In the genomic region with DNA sequence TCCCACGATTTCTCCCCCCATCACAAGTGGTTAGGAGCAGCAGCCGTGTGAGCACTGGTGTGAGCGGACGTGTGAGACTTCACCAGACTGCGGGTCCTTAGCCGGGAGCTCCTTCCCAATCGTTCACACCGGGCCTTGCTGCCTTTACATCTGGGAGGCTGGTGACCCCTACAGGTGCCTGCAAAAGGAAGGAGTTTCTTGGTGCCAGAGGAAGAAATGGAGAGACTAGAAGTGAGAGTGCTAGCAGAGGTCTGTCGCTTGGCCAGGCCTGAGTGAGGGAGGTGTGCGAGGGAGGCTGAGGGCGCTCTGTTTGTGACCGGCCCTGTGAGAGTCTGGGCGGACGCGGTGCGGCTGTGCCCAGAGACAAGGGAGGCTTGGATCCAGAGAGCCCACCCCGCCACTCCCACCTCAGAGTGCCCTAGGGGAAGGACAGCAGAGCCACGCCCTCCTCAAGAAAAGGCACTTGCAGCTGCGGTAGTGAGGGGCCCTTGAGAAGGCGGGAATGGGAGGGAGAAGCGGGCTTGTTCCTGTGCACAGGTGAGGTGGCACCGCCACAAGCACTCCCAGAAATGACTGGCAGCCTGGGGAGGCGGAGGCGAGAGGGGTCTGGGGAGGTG, we compare ENCODE assay signal across 8 cellular contexts. TPM values are rescaled to one million over a fixed set of nuclear protein-coding genes. Genes with fewer than 3 reads are reported as not detected.
A peak's percentile ranks its signal among the peaks of the same experiment; 100 is the strongest.
DNase-seq lines count a peak whose midpoint lies in the region; ATAC-seq and TF ChIP-seq lines count a peak whose summit lies in the region.

No MANE protein-coding gene starts in this region.

- H3K27ac ChIP-seq in KOPT-K1 (ENCODE audit: low read depth, low read length, poor library complexity, severe bottlenecking) (peak overlapping the region; percentile 24), mesenchymal stem cell (ENCODE audit: low read length, poor library complexity, severe bottlenecking) (no peak overlapping the region)

- peak overlapping the region; percentile 41 for H4K91ac ChIP-seq in mesenchymal stem cell (ENCODE audit: low read length)

- H3K4ac ChIP-seq in mesenchymal stem cell (ENCODE audit: low read depth in 1 of 2, low read length in 2 of 2) = no peak overlapping the region

- H2BK15ac ChIP-seq in mesenchymal stem cell (ENCODE audit: low read depth, poor library complexity, severe bottlenecking) = no peak overlapping the region

- peaks cover 0 to 6% of the 10 kb centered on the region in 2 donors for H3K36me3 Mint-ChIP-seq in CD14-positive monocyte

- H3K4me1 Mint-ChIP-seq in CD14-positive monocyte = peaks cover 58% of the 10 kb centered on the region

- H3K27me3 Mint-ChIP-seq in CD14-positive monocyte (ENCODE audit: low read depth in 3 of 3) = peaks cover 23 to 34% (median 25%) of the 10 kb centered on the region in 3 donors

- no peaks in the 10 kb centered on the region for H3K36me3 ChIP-seq in KOPT-K1 (ENCODE audit: insufficient read depth, low read length)
- H3K36me3 ChIP-seq in mesenchymal stem cell (ENCODE audit: control insufficient read depth in 1 of 2, insufficient read depth in 2 of 2, low read depth in 1 of 2, low read length in 2 of 2) = no peaks in the 10 kb centered on the region

- H3K23ac ChIP-seq in mesenchymal stem cell (ENCODE audit: low read length in 2 of 2) = no peak overlapping the region

- H4K8ac ChIP-seq in mesenchymal stem cell (ENCODE audit: low read length) = peak overlapping the region; percentile 27

- H3K4me3 Mint-ChIP-seq in CD14-positive monocyte = peak overlapping the region; percentile 3 to 79

- no peak overlapping the region for H3K4me3 ChIP-seq in cardiac fibroblast (replicated peaks in 1 of 2; ENCODE audit: low read depth in 2 of 2, low read length in 2 of 2)
- no peak overlapping the region for H3K4me3 ChIP-seq in mesenchymal stem cell (ENCODE audit: insufficient read depth in 1 of 2, low read depth in 1 of 2, low read length in 2 of 2)

- H3K14ac ChIP-seq in mesenchymal stem cell (ENCODE audit: low read length in 2 of 2) = peak overlapping the region in 1 of 2 experiments; percentile 36

- no peak overlapping the region for H3K4me2 ChIP-seq in mesenchymal stem cell (ENCODE audit: low read length, poor library complexity, severe bottlenecking)

- DNase-seq in CD14-positive monocyte (ENCODE audit: low spot score) (no peak), cardiac fibroblast (ENCODE audit: low read depth in 2 of 2) (peak in 1 of 2 donors; percentile 42), mesenchymal stem cell (peak; percentile 24), GM03348 (ENCODE audit: low spot score) (no peak), A172 (ENCODE audit: low spot score) (no peak)
- no peak for DNase-seq in effector CD4-positive, alpha-beta T cell

- no peak for TF ChIP-seq CTCF in CD14-positive monocyte (IDR thresholded peaks at IDR 0.05)
- TF ChIP-seq CTCF in cardiac fibroblast (IDR thresholded peaks at IDR 0.05; ENCODE audit: low read depth, low read length) = peak; percentile 6

- H3K27ac Mint-ChIP-seq in CD14-positive monocyte = peak overlapping the region in 6 of 7 donors; percentile 46 to 96 (median 83)

- no peak overlapping the region for H3K9ac ChIP-seq in mesenchymal stem cell (ENCODE audit: low read length)

- H2AK5ac ChIP-seq in mesenchymal stem cell (ENCODE audit: low read length, severe bottlenecking) = no peak overlapping the region

- whole genome bisulfite sequencing in mesenchymal stem cell = 25% methylated on average over 15 of the region's 24 CpGs

- no peak overlapping the region for H2AFZ ChIP-seq in mesenchymal stem cell (ENCODE audit: low read depth, low read length)

- no peaks in the 10 kb centered on the region for H3K27me3 ChIP-seq in mesenchymal stem cell (ENCODE audit: control insufficient read depth in 1 of 2, insufficient read depth in 1 of 2, low read length in 2 of 2)

- no peak overlapping the region for H2BK12ac ChIP-seq in mesenchymal stem cell (ENCODE audit: low read length in 2 of 2)

- no peak overlapping the region for H2BK120ac ChIP-seq in mesenchymal stem cell (ENCODE audit: low read depth, low read length)

- intact Hi-C loops in CD14-positive monocyte (cut with micrococcal nuclease) = loop anchor here (5.0 kb wide), 2 partner anchors 54 to 281 kb away; no protein-coding TSS in a partner anchor

- no peaks in the 10 kb centered on the region for H3K79me1 ChIP-seq in mesenchymal stem cell (replicated peaks; ENCODE audit: low read length, poor library complexity, severe bottlenecking)

- H3K9me3 ChIP-seq in KOPT-K1 (ENCODE audit: insufficient read depth, low read length, poor library complexity, severe bottlenecking) (no peaks in the 10 kb centered on the region), mesenchymal stem cell (ENCODE audit: control insufficient read depth, low read length) (no peaks in the 10 kb centered on the region)

- peaks cover 0 to 3% (median 0%) of the 10 kb centered on the region in 7 donors for H3K9me3 Mint-ChIP-seq in CD14-positive monocyte

- no peak overlapping the region for H3K18ac ChIP-seq in mesenchymal stem cell (ENCODE audit: low read depth in 1 of 2, low read length in 2 of 2)

- no peak for ATAC-seq in HG02852 (IDR thresholded peaks at IDR 0.05; ENCODE audit: unreplicated experiment)

- H2BK5ac ChIP-seq in mesenchymal stem cell (ENCODE audit: low read depth, low read length, poor library complexity, severe bottlenecking) = no peak overlapping the region

- H3K4me1 ChIP-seq in mesenchymal stem cell (ENCODE audit: control insufficient read depth, insufficient read depth, low read depth, low read length) = peaks cover 10% of the 10 kb centered on the region

RNA-seq across cellular contexts. Expression of gene ARMC2, which starts 10.0 kb away (rescaled TPM):
- 1 to 10 TPM; 1.7 to 3.5 TPM for polyA plus RNA-seq in CD14-positive monocyte
- 3.1 TPM for polyA plus RNA-seq in mesenchymal stem cell (2013, experiment 1 of 2)
- 4.1 TPM for polyA plus RNA-seq in mesenchymal stem cell (2013, experiment 2 of 2)
- 1.7 and 7.2 TPM in 2 replicates for total RNA-seq in A172 (2014; rRNA removed; shearing (Covaris generic))
